In genomic region chr9:6502399-6502798, GRCh38 we compare ENCODE assay signal across 23 cellular contexts.
DNase-seq lines count a peak whose midpoint lies in the region; ATAC-seq, FAIRE-seq and TF ChIP-seq lines count a peak whose summit lies in the region.
"Had no signal": no experiment of that assay in that cellular context is flagged by ENCODE, and none has a peak within 500 bp of the region (broad histone marks: within the 10 kb centered on the region; RNA-seq: fewer than 3 reads in every experiment).

No MANE protein-coding gene starts in this region.

- H3K79me2 ChIP-seq in HepG2 (ENCODE audit: insufficient read depth, low read length), result no peaks in the 10 kb centered on the region

- TF ChIP-seq EP300 in HepG2 (IDR thresholded peaks at IDR 0.05; ENCODE audit: low read depth in 2 of 2, low read length in 2 of 2) (no peak), HepG2 (CRISPR knock-in tag; IDR thresholded peaks at IDR 0.05; ENCODE audit: borderline replicate concordance) (no peak), esophagus muscularis mucosa (IDR thresholded peaks at IDR 0.05) (no peak)

- CTCF ChIA-PET in HepG2 (lab: Yijun Ruan, JAX; ENCODE audit: low intra/inter-chr PET ratio, low total read pairs), result no interaction called here

- in situ Hi-C loops in HepG2 (cut with HindIII; ENCODE audit: extremely low pct_ligation_motif_present, low pct_unique_long_range_greater_than_20kb), result no loop called here

- peaks cover 0 to 20% (median 7%) of the 10 kb centered on the region in 4 donors for H3K4me1 ChIP-seq in right lobe of liver
- no peaks in the 10 kb centered on the region for H3K4me1 ChIP-seq in HepG2 (ENCODE audit: insufficient read depth, low read length)
- no peaks in the 10 kb centered on the region for H3K4me1 ChIP-seq in esophagus muscularis mucosa
- H3K4me1 ChIP-seq: body of pancreas, heart right ventricle, vagina had no signal

- 60% methylated on average over 3 of the region's 3 CpGs for WGBS in right lobe of liver (ENCODE audit: insufficient coverage, low coverage, low lambda C conversion rate, missing lambda C conversion rate)
- WGBS in HepG2 (ENCODE audit: low lambda C conversion rate), result 92% methylated on average over 3 of the region's 3 CpGs
- 92% methylated on average over 3 of the region's 3 CpGs for WGBS in esophagus muscularis mucosa

- H3K9ac ChIP-seq in HepG2 (ENCODE audit: insufficient read depth, low read depth, low read length), result no peak overlapping the region
- H3K9ac ChIP-seq: KMS-11 had no signal

- TF ChIP-seq POLR2A in right lobe of liver (IDR thresholded peaks at IDR 0.05), result no peak
- TF ChIP-seq POLR2A in HepG2 (IDR thresholded peaks at IDR 0.05; ENCODE audit: insufficient read depth in 1 of 2, low read depth in 2 of 2, low read length in 2 of 2), result no peak
- TF ChIP-seq POLR2A in esophagus muscularis mucosa (IDR thresholded peaks at IDR 0.05; ENCODE audit: low read depth), result no peak

- no peak for TF ChIP-seq RAD21 in HepG2 (CRISPR knock-in tag; IDR thresholded peaks at IDR 0.05)

- H3K36me3 ChIP-seq in right lobe of liver, result peaks cover 0 to 30% (median 5%) of the 10 kb centered on the region in 4 donors
- peaks cover 20 to 58% of the 10 kb centered on the region in 2 experiments for H3K36me3 ChIP-seq in HepG2 (replicated peaks in 1 of 2; ENCODE audit: control insufficient read depth in 1 of 2, insufficient read depth in 2 of 2, low read length in 2 of 2)
- H3K36me3 ChIP-seq in esophagus muscularis mucosa, result peaks cover 43 to 98% (median 82%) of the 10 kb centered on the region in 4 donors

- H3K27me3 ChIP-seq in right lobe of liver, result no peaks in the 10 kb centered on the region
- no peaks in the 10 kb centered on the region for H3K27me3 ChIP-seq in HepG2 (ENCODE audit: control insufficient read depth in 1 of 2, insufficient read depth in 2 of 2, low read length in 2 of 2)
- no peaks in the 10 kb centered on the region for H3K27me3 ChIP-seq in esophagus muscularis mucosa
- H3K27me3 ChIP-seq: body of pancreas, heart right ventricle, sigmoid colon, vagina had no signal

- peak overlapping the region in 1 of 3 donors; percentile 70 for H3K27ac ChIP-seq in right lobe of liver
- no peak overlapping the region for H3K27ac ChIP-seq in HepG2 (ENCODE audit: extremely low read length, insufficient read depth, low read length)
- H3K27ac ChIP-seq in epithelial cell of prostate, result peak overlapping the region; percentile 50
- no peak overlapping the region for H3K27ac ChIP-seq in esophagus muscularis mucosa (replicated peaks in 1 of 4)
- H3K27ac ChIP-seq: body of pancreas, coronary artery, heart right ventricle, KMS-11, sigmoid colon, vagina had no signal

- ATAC-seq in right lobe of liver (peak; percentile 63 to 82 (median 69)), HepG2 (no peak), HG03039 (IDR thresholded peaks at IDR 0.05; ENCODE audit: unreplicated experiment) (no peak)
- ATAC-seq: body of pancreas; CD8-positive, alpha-beta T cell; heart right ventricle had no signal

- intact Hi-C loops in right lobe of liver (cut with DNase I), result no loop called here
- intact Hi-C loops in HepG2 (cut with micrococcal nuclease; ENCODE audit: unreplicated experiment), result no loop called here
- intact Hi-C loops in esophagus muscularis mucosa (cut with DNase I), result no loop called here

- H3K4me3 ChIP-seq in right lobe of liver, result no peak overlapping the region
- H3K4me3 ChIP-seq in HepG2 (replicated peaks in 1 of 3; ENCODE audit: insufficient read depth in 1 of 3, low read depth in 2 of 3, low read length in 3 of 3), result no peak overlapping the region
- H3K4me3 ChIP-seq in LNCaP clone FGC (ENCODE audit: low read depth, low read length), result no peak overlapping the region
- no peak overlapping the region for H3K4me3 ChIP-seq in esophagus muscularis mucosa
- H3K4me3 ChIP-seq: body of pancreas, coronary artery, heart right ventricle, sigmoid colon, vagina had no signal

- POLR2A ChIA-PET in HepG2 (lab: Yijun Ruan, JAX), result interaction anchor here (1.1 kb wide), 1 partner anchor 178 kb away, joined by 3 read pairs; no protein-coding TSS in a partner anchor

- DNase-seq in right lobe of liver, result no peak
- DNase-seq in HepG2 (ENCODE audit: low spot score), result no peak
- DNase-seq in LNCaP clone FGC (ENCODE audit: low read depth), result peak; percentile 48
- DNase-seq in epithelial cell of prostate (ENCODE audit: low read depth, low spot score), result peak; percentile 61
- no peak for DNase-seq in esophagus muscularis mucosa (ENCODE audit: extremely low spot score)
- no peak for DNase-seq in AG08395 (ENCODE audit: low spot score)
- DNase-seq: activated naive CD8-positive, alpha-beta T cell treated with anti-CD3 and anti-CD28 coated beads, Interleukin-2, amount 10 ng/mL, durations not matched to agents 7 days and 5 days; activated T-cell treated with anti-CD3 and anti-CD28 coated beads, Interleukin-2, amount 50 U/mL, for 48 hours; body of pancreas; CD8-positive, alpha-beta T cell; DMS53; heart right ventricle; left ventricle myocardium superior; NCI-H1694 treated with DMSO at 0.1 percent for 48 hours; NCI-H2171 treated with DMSO at 0.1 percent for 48 hours; NCI-H526 treated with DMSO at 0.1 percent for 48 hours; nephron progenitor cell; RPMI8226; sigmoid colon had no signal

- no peak overlapping the region for H2AFZ ChIP-seq in HepG2 (ENCODE audit: low read length)

- no TSS peak for BruUV-seq in HepG2 (replicated peaks; lab: Mats Ljungman, UMichigan)

- FAIRE-seq in HepG2 (lab: Jason Lieb, UNC), result no peak

- TF ChIP-seq CTCF in right lobe of liver (IDR thresholded peaks at IDR 0.05), result no peak
- TF ChIP-seq CTCF in HepG2 (CRISPR knock-in tag; IDR thresholded peaks at IDR 0.05), result no peak
- no peak for TF ChIP-seq CTCF in LNCaP clone FGC (IDR thresholded peaks at IDR 0.05; ENCODE audit: control insufficient read depth, extremely low read depth, insufficient read depth)
- TF ChIP-seq CTCF in esophagus muscularis mucosa (IDR thresholded peaks at IDR 0.05), result no peak

- no peak overlapping the region for H3K4me2 ChIP-seq in HepG2 (ENCODE audit: low read depth, low read length)
- H3K4me2 ChIP-seq: KMS-11 had no signal

- no peaks in the 10 kb centered on the region for H4K20me1 ChIP-seq in HepG2 (ENCODE audit: insufficient read depth, low read length)

- H3K9me3 ChIP-seq in right lobe of liver (no peaks in the 10 kb centered on the region), HepG2 (ENCODE audit: low read length) (no peaks in the 10 kb centered on the region), esophagus muscularis mucosa (no peaks in the 10 kb centered on the region)
- H3K9me3 ChIP-seq: body of pancreas, heart right ventricle, sigmoid colon, vagina had no signal

TF ChIP-seq in HepG2, 621 proteins besides CTCF, POLR2A, EP300 and RAD21:
- TF ChIP-seq DNMT3B (CRISPR knock-in tag; conservative IDR thresholded peaks at IDR 0.05), result no peak
- TF ChIP-seq ZNF772 (CRISPR knock-in tag; IDR thresholded peaks at IDR 0.05), result no peak
- TF ChIP-seq SAFB2 (CRISPR knock-in tag; IDR thresholded peaks at IDR 0.05; ENCODE audit: borderline replicate concordance, low read depth), result no peak
- TF ChIP-seq ATF2 (CRISPR knock-in tag; IDR thresholded peaks at IDR 0.05), result no peak
- no peak for TF ChIP-seq ZNF7 (CRISPR knock-in tag; IDR thresholded peaks at IDR 0.05)

Comparison
In these comparisons a context has a peak if more than half of its experiments do, and no peak if none do; other contexts are left out.
1. ATAC-seq: peak in right lobe of liver (4 of 4); none in HepG2 (single experiment) and HG03039 (single experiment).
2. DNase-seq: peak in LNCaP clone FGC (single experiment) and epithelial cell of prostate (single experiment); none in right lobe of liver (0 of 3), HepG2 (single experiment), esophagus muscularis mucosa (single experiment) and AG08395 (single experiment).